In genomic region chr10:42935466-42935865, GRCh38 we compare ENCODE assay signal across 14 cellular contexts.
DNase-seq lines count a peak whose midpoint lies in the region; ATAC-seq and TF ChIP-seq lines count a peak whose summit lies in the region.
"Had no signal": no experiment of that assay in that cellular context is flagged by ENCODE, and none has a peak within 500 bp of the region (broad histone marks: within the 10 kb centered on the region; RNA-seq: fewer than 3 reads in every experiment).

No MANE protein-coding gene starts in this region.

- H3K4me3 Mint-ChIP-seq in GM23338 (peak overlapping the region; percentile 16; the same call in 1 of the 3 replicates), type B pancreatic cell (no peak overlapping the region)
- peak overlapping the region in 3 of 10 donors; percentile 5 to 21 (median 14) for H3K4me3 Mint-ChIP-seq in naive thymus-derived CD4-positive, alpha-beta T cell

- H3K27me3 Mint-ChIP-seq in GM23338 (ENCODE audit: insufficient read depth, low read depth, poor library complexity) (peaks cover 41% of the 10 kb centered on the region), type B pancreatic cell (peaks cover 61% of the 10 kb centered on the region)
- H3K27me3 Mint-ChIP-seq in naive thymus-derived CD4-positive, alpha-beta T cell, result peaks cover 5 to 34% (median 20%) of the 10 kb centered on the region in 5 donors

- H3K36me3 Mint-ChIP-seq in GM23338 (ENCODE audit: low read depth), result no peaks in the 10 kb centered on the region
- H3K36me3 Mint-ChIP-seq in naive thymus-derived CD4-positive, alpha-beta T cell, result no peaks in the 10 kb centered on the region
- H3K36me3 Mint-ChIP-seq in type B pancreatic cell, result no peaks in the 10 kb centered on the region
- H3K36me3 Mint-ChIP-seq: CD4-positive, alpha-beta memory T cell had no signal

- TF ChIP-seq CTCF in GM23338 (conservative IDR thresholded peaks at IDR 0.05; ENCODE audit: low read depth in 2 of 2) (no peak), type B pancreatic cell (conservative IDR thresholded peaks at IDR 0.05) (no peak)

- POLR2A ChIA-PET in naive thymus-derived CD4-positive, alpha-beta T cell (lab: Charles Lee), result no interaction called here

- H3K9me3 Mint-ChIP-seq in GM23338 (no peaks in the 10 kb centered on the region; the same call in 1 of the 3 replicates), type B pancreatic cell (no peaks in the 10 kb centered on the region)
- H3K9me3 Mint-ChIP-seq in naive thymus-derived CD4-positive, alpha-beta T cell, result no peaks in the 10 kb centered on the region

- H3K4me2 ChIP-seq in GM23338, result no peak overlapping the region

- CTCF ChIA-PET in naive thymus-derived CD4-positive, alpha-beta T cell (lab: Charles Lee), result no interaction called here

- H3K4me1 ChIP-seq in GM23338 (ENCODE audit: insufficient read depth) (no peaks in the 10 kb centered on the region; the same call in 1 of the 2 replicates), SJCRH30 (no peaks in the 10 kb centered on the region)
- peaks cover 0 to 12% of the 10 kb centered on the region in 2 donors for H3K4me1 ChIP-seq in naive thymus-derived CD4-positive, alpha-beta T cell (ENCODE audit: control insufficient read depth in 2 of 2, insufficient read depth in 2 of 2, low read length in 2 of 2)
- H3K4me1 ChIP-seq: HAP-1 had no signal

- DNase-seq in activated CD8-positive, alpha-beta memory T cell treated with anti-CD3 and anti-CD28 coated beads for 24 hours, result peak; percentile 47
- DNase-seq in activated CD8-positive, alpha-beta memory T cell treated with anti-CD3 and anti-CD28 coated beads, Interleukin-2, amount 50 U/mL, for 48 hours, result no peak
- DNase-seq in GM23338 (ENCODE audit: low spot score), result no peak
- no peak for DNase-seq in naive thymus-derived CD4-positive, alpha-beta T cell
- peak; percentile 56 for DNase-seq in type B pancreatic cell (ENCODE audit: extremely low spot score, unreplicated experiment)
- no peak for DNase-seq in SJCRH30
- DNase-seq in NCI-H2171 treated with DMSO at 0.1 percent for 48 hours (lab: John Stamatoyannopoulos, UW), result no peak
- DNase-seq in SIG-M5 (lab: John Stamatoyannopoulos, UW), result no peak
- DNase-seq: CD4-positive, alpha-beta memory T cell; DMS79; GM23248 had no signal

- H2AFZ ChIP-seq in GM23338, result no peak overlapping the region
- H2AFZ ChIP-seq: GM23248 had no signal

- H3K9me2 ChIP-seq in GM23338 (ENCODE audit: insufficient read depth), result no peaks in the 10 kb centered on the region

- H3F3A ChIP-seq in GM23338 (replicated peaks; ENCODE audit: low read depth), result no peaks in the 10 kb centered on the region

- H3K27ac Mint-ChIP-seq in GM23338 (no peak overlapping the region), type B pancreatic cell (no peak overlapping the region)
- peak overlapping the region in 5 of 9 donors; percentile 25 to 95 (median 86) for H3K27ac Mint-ChIP-seq in naive thymus-derived CD4-positive, alpha-beta T cell
- H3K27ac Mint-ChIP-seq: CD4-positive, alpha-beta memory T cell had no signal

- H3K4me3 ChIP-seq in GM23338 (no peak overlapping the region), SJCRH30 (no peak overlapping the region)
- no peak overlapping the region for H3K4me3 ChIP-seq in naive thymus-derived CD4-positive, alpha-beta T cell (ENCODE audit: low read length)
- H3K4me3 ChIP-seq: GM12878, GM23248, HAP-1 had no signal

- intact Hi-C loops in naive thymus-derived CD4-positive, alpha-beta T cell (cut with micrococcal nuclease), result loop anchor here in 1 of 2 donors (2.0 kb wide), 1 partner anchor 383 kb away; no protein-coding TSS in a partner anchor

- H3K36me3 ChIP-seq in GM23338 (ENCODE audit: insufficient read depth) (no peaks in the 10 kb centered on the region), SJCRH30 (no peaks in the 10 kb centered on the region)
- H3K36me3 ChIP-seq in naive thymus-derived CD4-positive, alpha-beta T cell (ENCODE audit: control insufficient read depth in 2 of 3, insufficient read depth in 3 of 3, low read length in 3 of 3), result no peaks in the 10 kb centered on the region
- H3K36me3 ChIP-seq: HAP-1 had no signal

- H3K9me3 ChIP-seq in naive thymus-derived CD4-positive, alpha-beta T cell (ENCODE audit: control insufficient read depth in 2 of 3, low read length in 3 of 3), result no peaks in the 10 kb centered on the region
- H3K9me3 ChIP-seq in SJCRH30 (replicated peaks), result no peaks in the 10 kb centered on the region
- H3K9me3 ChIP-seq: HAP-1 had no signal

- H3K79me2 ChIP-seq in GM23338 (replicated peaks; ENCODE audit: insufficient read depth), result no peaks in the 10 kb centered on the region

- H3K4me1 Mint-ChIP-seq in GM23338 (peaks cover 11% of the 10 kb centered on the region), type B pancreatic cell (ENCODE audit: unreplicated experiment) (peaks cover 4% of the 10 kb centered on the region)
- peaks cover 9 to 25% (median 19%) of the 10 kb centered on the region in 7 donors for H3K4me1 Mint-ChIP-seq in naive thymus-derived CD4-positive, alpha-beta T cell

- H3K27ac ChIP-seq in GM23338 (ENCODE audit: low read depth) (no peak overlapping the region), SJCRH30 (no peak overlapping the region)
- no peak overlapping the region for H3K27ac ChIP-seq in naive thymus-derived CD4-positive, alpha-beta T cell (ENCODE audit: low read depth, low read length)
- H3K27ac ChIP-seq: 22Rv1, GM23248 had no signal

- H4K20me1 ChIP-seq in GM23338 (replicated peaks; ENCODE audit: insufficient read depth), result no peaks in the 10 kb centered on the region

- ATAC-seq in GM23338, result no peak
- no peak for ATAC-seq in naive thymus-derived CD4-positive, alpha-beta T cell
- ATAC-seq: GM12878 had no signal

- H3K27me3 ChIP-seq in GM23338 (ENCODE audit: insufficient read depth), result peaks cover 27% of the 10 kb centered on the region
- H3K27me3 ChIP-seq in naive thymus-derived CD4-positive, alpha-beta T cell (ENCODE audit: control insufficient read depth in 2 of 2, insufficient read depth in 2 of 2, low read length in 2 of 2), result no peaks in the 10 kb centered on the region
- no peaks in the 10 kb centered on the region for H3K27me3 ChIP-seq in SJCRH30

TF ChIP-seq in GM23338, 12 proteins besides CTCF, POLR2A, EP300 and RAD21:
- TF ChIP-seq NANOG (IDR thresholded peaks at IDR 0.05; ENCODE audit: borderline replicate concordance), result no peak
- TF ChIP-seq STAT1 (IDR thresholded peaks at IDR 0.05; ENCODE audit: unreplicated experiment), result no peak
- no peak for TF ChIP-seq ZNF462 (CRISPR knock-in tag; IDR thresholded peaks at IDR 0.05)
- no peak for TF ChIP-seq CREB1 (CRISPR knock-in tag; IDR thresholded peaks at IDR 0.05; ENCODE audit: low read depth)
- TF ChIP-seq ZNF114 (CRISPR knock-in tag; IDR thresholded peaks at IDR 0.05), result no peak
- no peak for TF ChIP-seq POLR2AphosphoS5 (IDR thresholded peaks at IDR 0.05; ENCODE audit: low read depth)
TF ChIP-seq in GM23338: peak in this region for 0.

Comparison
In these comparisons a context has a peak if more than half of its experiments do, and no peak if none do; other contexts are left out.
1. DNase-seq: peak in activated CD8-positive, alpha-beta memory T cell treated with anti-CD3 and anti-CD28 coated beads for 24 hours (single experiment) and type B pancreatic cell (single experiment); none in activated CD8-positive, alpha-beta memory T cell treated with anti-CD3 and anti-CD28 coated beads, Interleukin-2, amount 50 U/mL, for 48 hours (single experiment), GM23338 (single experiment), naive thymus-derived CD4-positive, alpha-beta T cell (0 of 9), SJCRH30 (0 of 2), NCI-H2171 treated with DMSO at 0.1 percent for 48 hours (single experiment) and SIG-M5 (single experiment).
2. H3K27ac Mint-ChIP-seq: peak in naive thymus-derived CD4-positive, alpha-beta T cell (5 of 9); none in GM23338 (single experiment) and type B pancreatic cell (single experiment).